ENCODE assay signal across 36 cellular contexts in genomic region chr11:70745936-70746335, GRCh38.
"Had no signal": no experiment of that assay in that cellular context is flagged by ENCODE, and none has a peak within 500 bp of the region (broad histone marks: within the 10 kb centered on the region; RNA-seq: fewer than 3 reads in every experiment).

No MANE protein-coding gene starts in this region.

- H3K4me3 ChIP-seq: adrenal gland, body of pancreas, breast epithelium had no signal

- DNase-seq: activated B cell treated with CpG ODN at 0.5 μM for 24 hours; activated CD4-positive, alpha-beta memory T cell treated with anti-CD3 and anti-CD28 coated beads for 36 hours; activated CD4-positive, alpha-beta T cell treated with anti-CD3 and anti-CD28 coated beads for 4 hours; activated CD4-positive, alpha-beta T cell treated with anti-CD3 and anti-CD28 coated beads, Interleukin-2, amount 10 ng/mL, durations not matched to agents 24 days and 14 days; activated CD4-positive, alpha-beta T cell treated with anti-CD3 and anti-CD28 coated beads, Interleukin-2, amount 50 U/mL, for 1 hour; activated CD4-positive, alpha-beta T cell treated with anti-CD3 and anti-CD28 coated beads, Interleukin-2, amount 50 U/mL, for 4 hours; activated CD4-positive, CD25-positive, alpha-beta regulatory T cell treated with anti-CD3 and anti-CD28 coated beads, Interleukin-2, amount 50 U/mL, for 72 hours; activated CD8-positive, alpha-beta memory T cell treated with anti-CD3 and anti-CD28 coated beads, Interleukin-2, amount 50 U/mL, for 4 hours; activated CD8-positive, alpha-beta T cell treated with anti-CD3 and anti-CD28 coated beads for 36 hours; activated effector memory CD4-positive, alpha-beta T cell treated with anti-CD3 and anti-CD28 coated beads, Interleukin-2, amount 50 U/mL, for 16 hours; activated gamma-delta T cell treated with Interleukin-2 at 50 U/mL for 16 hours; activated naive CD4-positive, alpha-beta T cell; activated naive CD4-positive, alpha-beta T cell treated with anti-CD3 and anti-CD28 coated beads for 36 hours; activated naive CD4-positive, alpha-beta T cell treated with anti-CD3 and anti-CD28 coated beads, Interleukin-2, amount 50 U/mL, for 16 hours; activated naive CD8-positive, alpha-beta T cell treated with anti-CD3 and anti-CD28 coated beads for 36 hours; activated T-cell treated with anti-CD3 and anti-CD28 coated beads for 4 hours; activated T-cell treated with anti-CD3 and anti-CD28 coated beads, Interleukin-2, amount 50 U/mL, for 1 hour; activated T-cell treated with anti-CD3 and anti-CD28 coated beads, Interleukin-2, amount 50 U/mL, for 4 hours; activated T-cell treated with anti-CD3 and anti-CD28 coated beads, Interleukin-2, amount 50 U/mL, for 72 hours; adrenal gland; amniotic stem cell; body of pancreas; brain microvascular endothelial cell; central memory CD4-positive, alpha-beta T cell; T-helper 1 cell; T-helper 2 cell; T-helper 9 cell had no signal

- H3K27ac ChIP-seq: adrenal gland, body of pancreas, brain microvascular endothelial cell, breast epithelium, VCaP had no signal

- H3K27me3 Mint-ChIP-seq: activated CD4-positive, alpha-beta T cell treated with anti-CD3 and anti-CD28 coated beads, Interleukin-2, amount 10 ng/mL, durations not matched to agents 24 days and 14 days had no signal

- H3K27me3 ChIP-seq: adrenal gland, body of pancreas, brain microvascular endothelial cell had no signal

- H3K4me1 Mint-ChIP-seq: activated B cell treated with CpG ODN at 0.5 μM for 24 hours; activated CD4-positive, alpha-beta T cell treated with anti-CD3 and anti-CD28 coated beads, Interleukin-2, amount 10 ng/mL, durations not matched to agents 24 days and 14 days; activated T-helper 17 cell treated with anti-CD3 and anti-CD28 coated beads, Interleukin-2, amount 50 U/mL, for 72 hours had no signal

- H3K36me3 Mint-ChIP-seq: activated CD4-positive, alpha-beta memory T cell treated with anti-CD3 and anti-CD28 coated beads for 36 hours; activated naive CD8-positive, alpha-beta T cell treated with anti-CD3 and anti-CD28 coated beads for 36 hours had no signal

- H3K4me3 Mint-ChIP-seq: activated B cell treated with CpG ODN at 0.5 μM for 24 hours; activated CD4-positive, alpha-beta memory T cell treated with anti-CD3 and anti-CD28 coated beads for 36 hours; activated CD4-positive, alpha-beta T cell treated with anti-CD3 and anti-CD28 coated beads, Interleukin-2, amount 10 ng/mL, durations not matched to agents 24 days and 14 days; activated CD8-positive, alpha-beta T cell treated with anti-CD3 and anti-CD28 coated beads for 36 hours; activated naive CD4-positive, alpha-beta T cell treated with anti-CD3 and anti-CD28 coated beads for 36 hours; activated naive CD8-positive, alpha-beta T cell treated with anti-CD3 and anti-CD28 coated beads for 36 hours; activated T-cell treated with anti-CD3 and anti-CD28 coated beads, Interleukin-2, amount 50 U/mL, for 4 hours; activated T-cell treated with anti-CD3 and anti-CD28 coated beads, Interleukin-2, amount 50 U/mL, for 72 hours; activated T-helper 1 cell treated with anti-CD3 and anti-CD28 coated beads, Interleukin-12 subunit alpha, Interleukin-12 subunit beta, Interleukin-2, Interleukin-4 antibody, amounts not matched to agents 30 ng/mL and 10 ng/mL and 1 ng/mL, durations not matched to agents 14 hours and 24 hours and 36 hours; activated T-helper 17 cell treated with anti-CD3 and anti-CD28 coated beads, Interleukin-2, amount 50 U/mL, for 72 hours; T-helper 1 cell treated with Interleukin-12 subunit alpha and Interleukin-12 subunit beta and Interleukin-4 antibody, amounts not matched to agents 30 μg/mL and 1 μg/mL, for 36 hours; T-helper 2 cell treated with Interferon-gamma antibody and Interleukin-4, amounts not matched to agents 5 μg/mL and 100 μg/mL, for 36 hours had no signal

- H3K4me1 ChIP-seq: adrenal gland, breast epithelium had no signal

- H3K27ac Mint-ChIP-seq: activated B cell treated with CpG ODN at 0.5 μM for 24 hours; activated CD4-positive, alpha-beta memory T cell treated with anti-CD3 and anti-CD28 coated beads for 36 hours; activated CD4-positive, alpha-beta T cell treated with anti-CD3 and anti-CD28 coated beads, Interleukin-2, amount 10 ng/mL, durations not matched to agents 24 days and 14 days; activated CD8-positive, alpha-beta T cell treated with anti-CD3 and anti-CD28 coated beads for 36 hours; activated naive CD4-positive, alpha-beta T cell treated with anti-CD3 and anti-CD28 coated beads for 36 hours; activated naive CD4-positive, alpha-beta T cell treated with anti-CD3 and anti-CD28 coated beads, Interleukin-2, amount 50 U/mL, for 72 hours; activated naive CD8-positive, alpha-beta T cell treated with anti-CD3 and anti-CD28 coated beads for 36 hours; activated T-cell treated with anti-CD3 and anti-CD28 coated beads, Interleukin-2, amount 50 U/mL, for 72 hours; activated T-helper 1 cell treated with anti-CD3 and anti-CD28 coated beads, Interleukin-12 subunit alpha, Interleukin-12 subunit beta, Interleukin-2, Interleukin-4 antibody, amounts not matched to agents 30 ng/mL and 10 ng/mL and 1 ng/mL, durations not matched to agents 14 hours and 24 hours and 36 hours; activated T-helper 17 cell treated with anti-CD3 and anti-CD28 coated beads, Interleukin-2, amount 50 U/mL, for 72 hours; T-helper 1 cell treated with Interleukin-12 subunit alpha and Interleukin-12 subunit beta and Interleukin-4 antibody, amounts not matched to agents 30 μg/mL and 1 μg/mL, for 36 hours; T-helper 2 cell treated with Interferon-gamma antibody and Interleukin-4, amounts not matched to agents 5 μg/mL and 100 μg/mL, for 36 hours had no signal

- H3K36me3 ChIP-seq: adrenal gland, brain microvascular endothelial cell, breast epithelium had no signal

- ATAC-seq: activated CD8-positive, alpha-beta T cell treated with anti-CD3 and anti-CD28 coated beads for 36 hours; activated naive CD4-positive, alpha-beta T cell treated with anti-CD3 and anti-CD28 coated beads, Interleukin-2, amount 50 U/mL, for 72 hours; activated T-cell treated with anti-CD3 and anti-CD28 coated beads, Interleukin-2, amount 50 U/mL, for 4 hours; activated T-cell treated with anti-CD3 and anti-CD28 coated beads, Interleukin-2, amount 50 U/mL, for 72 hours; activated T-helper 17 cell treated with anti-CD3 and anti-CD28 coated beads, Interleukin-2, amount 50 U/mL, for 72 hours; body of pancreas had no signal

- FAIRE-seq: astrocyte, TTC549 had no signal
